ENCODE assay signal across 11 cellular contexts in genomic region chr5:6435356-6435755, GRCh38. TPM values are rescaled to one million over a fixed set of nuclear protein-coding genes. Genes with fewer than 3 reads are reported as not detected.
DNase-seq lines count a peak whose midpoint lies in the region; ATAC-seq and TF ChIP-seq lines count a peak whose summit lies in the region.
"Had no signal": no experiment of that assay in that cellular context is flagged by ENCODE, and none has a peak within 500 bp of the region (broad histone marks: within the 10 kb centered on the region; RNA-seq: fewer than 3 reads in every experiment).

No MANE protein-coding gene starts in this region.

- TF ChIP-seq CTCF in Loucy (conservative IDR thresholded peaks at IDR 0.05; ENCODE audit: low read length), result peak; percentile 26; the same call in 1 of the 2 replicates
- TF ChIP-seq CTCF in endothelial cell (IDR thresholded peaks at IDR 0.05; ENCODE audit: unreplicated experiment), result peak; percentile 32
- peak in 4 of 5 experiments; percentile 6 to 41 (median 22) for TF ChIP-seq CTCF in gastrocnemius medialis (IDR thresholded peaks at IDR 0.05 in 4 of 5, conservative IDR thresholded peaks at IDR 0.05 in 1 of 5)
- peak in 2 of 5 experiments; percentile 10 to 11 for TF ChIP-seq CTCF in transverse colon (IDR thresholded peaks at IDR 0.05)

- no peaks in the 10 kb centered on the region for H3K79me2 ChIP-seq in Loucy (ENCODE audit: insufficient read depth, low read length)

- CTCF ChIA-PET in activated naive CD4-positive, alpha-beta T cell treated with anti-CD3 and anti-CD28 coated beads for 36 hours (lab: Charles Lee), result interaction anchor here (0.7 to 1.6 kb wide), 3 partner anchors 10 to 493 kb away, joined by 3 to 4 read pairs (median 3); no protein-coding TSS in a partner anchor

- H3K4me2 ChIP-seq in Loucy (ENCODE audit: low read depth, low read length, poor library complexity, severe bottlenecking), result no peak overlapping the region

- H3K36me3 ChIP-seq in Loucy (ENCODE audit: insufficient read depth, low read length), result no peaks in the 10 kb centered on the region
- no peaks in the 10 kb centered on the region for H3K36me3 ChIP-seq in gastrocnemius medialis
- no peaks in the 10 kb centered on the region for H3K36me3 ChIP-seq in transverse colon

- TF ChIP-seq EP300 in transverse colon (IDR thresholded peaks at IDR 0.05; ENCODE audit: low read depth), result no peak

- H3K27me3 ChIP-seq in Loucy (ENCODE audit: insufficient read depth, low read length, poor library complexity, severe bottlenecking) (no peaks in the 10 kb centered on the region), gastrocnemius medialis (no peaks in the 10 kb centered on the region), transverse colon (peaks cover 8% of the 10 kb centered on the region)

- peak in 1 of 2 donors; percentile 43 for ATAC-seq in gastrocnemius medialis
- ATAC-seq in HG03565 (IDR thresholded peaks at IDR 0.05; ENCODE audit: unreplicated experiment), result no peak
- no peak for ATAC-seq in GM21447 (IDR thresholded peaks at IDR 0.05; ENCODE audit: unreplicated experiment)

- H3K4me3 ChIP-seq in Loucy (ENCODE audit: low read length, poor library complexity, severe bottlenecking) (no peak overlapping the region), gastrocnemius medialis (no peak overlapping the region), transverse colon (no peak overlapping the region)

- in situ Hi-C loops in gastrocnemius medialis (cut with MboI; ENCODE audit: low sequenced_read_pairs in 4 of 4), result no loop called here
- in situ Hi-C loops in transverse colon (cut with MboI; ENCODE audit: low pct_ligation_motif_present in 1 of 4, low pct_unique_long_range_greater_than_20kb in 1 of 4, low sequenced_read_pairs in 3 of 4), result no loop called here

- H3K4me1 ChIP-seq in Loucy (ENCODE audit: insufficient read depth, low read length, poor library complexity, severe bottlenecking) (no peaks in the 10 kb centered on the region), gastrocnemius medialis (peaks cover 8 to 13% of the 10 kb centered on the region in 2 donors), transverse colon (no peaks in the 10 kb centered on the region)

- no peaks in the 10 kb centered on the region for H3K36me3 Mint-ChIP-seq in activated naive CD4-positive, alpha-beta T cell treated with anti-CD3 and anti-CD28 coated beads for 36 hours (ENCODE audit: low read depth)
- no peaks in the 10 kb centered on the region for H3K36me3 Mint-ChIP-seq in endothelial cell (ENCODE audit: low read depth, unreplicated experiment)

- intact Hi-C loops in activated naive CD4-positive, alpha-beta T cell treated with anti-CD3 and anti-CD28 coated beads for 36 hours (cut with micrococcal nuclease), result loop anchor here (5.0 to 10.0 kb wide), 2 partner anchors 141 to 943 kb away; no protein-coding TSS in a partner anchor
- intact Hi-C loops in gastrocnemius medialis (cut with DNase I; ENCODE audit: low total_unique reads), result no loop called here
- intact Hi-C loops in transverse colon (cut with DNase I; ENCODE audit: low total_unique reads), result no loop called here

- no peaks in the 10 kb centered on the region for H4K20me1 ChIP-seq in Loucy (ENCODE audit: insufficient read depth, low read length, poor library complexity, severe bottlenecking)

- no peak overlapping the region for H3K27ac Mint-ChIP-seq in activated naive CD4-positive, alpha-beta T cell treated with anti-CD3 and anti-CD28 coated beads for 36 hours
- H3K27ac Mint-ChIP-seq in endothelial cell (ENCODE audit: unreplicated experiment), result no peak overlapping the region

- no peaks in the 10 kb centered on the region for H3F3A ChIP-seq in Loucy (ENCODE audit: low read depth)

- H3K9me3 Mint-ChIP-seq in activated naive CD4-positive, alpha-beta T cell treated with anti-CD3 and anti-CD28 coated beads for 36 hours, result peaks cover 3% of the 10 kb centered on the region
- H3K9me3 Mint-ChIP-seq in endothelial cell (ENCODE audit: unreplicated experiment), result no peaks in the 10 kb centered on the region

- H3K27me3 Mint-ChIP-seq in activated naive CD4-positive, alpha-beta T cell treated with anti-CD3 and anti-CD28 coated beads for 36 hours (ENCODE audit: low read depth), result peaks cover 41% of the 10 kb centered on the region
- no peaks in the 10 kb centered on the region for H3K27me3 Mint-ChIP-seq in endothelial cell (ENCODE audit: unreplicated experiment)

- DNase-seq in activated naive CD4-positive, alpha-beta T cell treated with anti-CD3 and anti-CD28 coated beads for 36 hours, result peak; percentile 28
- DNase-seq in activated naive CD4-positive, alpha-beta T cell treated with anti-CD3 and anti-CD28 coated beads, Interleukin-2, amount 50 U/mL, for 16 hours, result no peak
- DNase-seq in endothelial cell (ENCODE audit: low spot score) (peak; percentile 76), gastrocnemius medialis (peak in 1 of 2 donors; percentile 42), transverse colon (no peak)
- DNase-seq: DMS79 treated with DMSO at 0.1 percent for 48 hours, retina had no signal

- no peak for TF ChIP-seq POLR2A in gastrocnemius medialis (IDR thresholded peaks at IDR 0.05)
- TF ChIP-seq POLR2A in transverse colon (IDR thresholded peaks at IDR 0.05), result no peak

- H3K27ac ChIP-seq in gastrocnemius medialis (no peak overlapping the region), transverse colon (no peak overlapping the region)

- H3K9ac ChIP-seq in Loucy (ENCODE audit: low read depth, low read length, poor library complexity, severe bottlenecking), result no peak overlapping the region

- 38 to 39% methylated on average over 5 to 8 of the region's 8 CpGs for WGBS in transverse colon (ENCODE audit: low coverage in 1 of 2), 2 donors

- no peaks in the 10 kb centered on the region for H3K4me1 Mint-ChIP-seq in activated naive CD4-positive, alpha-beta T cell treated with anti-CD3 and anti-CD28 coated beads for 36 hours (ENCODE audit: low read depth)
- no peaks in the 10 kb centered on the region for H3K4me1 Mint-ChIP-seq in endothelial cell (ENCODE audit: unreplicated experiment)

- no peaks in the 10 kb centered on the region for H3K9me2 ChIP-seq in Loucy (replicated peaks; ENCODE audit: low read depth, low read length)

- no peak overlapping the region for H3K4me3 Mint-ChIP-seq in activated naive CD4-positive, alpha-beta T cell treated with anti-CD3 and anti-CD28 coated beads for 36 hours
- H3K4me3 Mint-ChIP-seq in endothelial cell (ENCODE audit: unreplicated experiment), result no peak overlapping the region

- no peak overlapping the region for H2AFZ ChIP-seq in Loucy (ENCODE audit: low read length)

- H3K9me3 ChIP-seq in Loucy (ENCODE audit: insufficient read depth, low read depth, low read length) (no peaks in the 10 kb centered on the region; the same call in 1 of the 2 replicates), gastrocnemius medialis (no peaks in the 10 kb centered on the region), transverse colon (no peaks in the 10 kb centered on the region)

RNA-seq across cellular contexts. Expression of gene UBE2QL1, which starts 13.3 kb away (rescaled TPM):
- total RNA-seq in activated naive CD4-positive, alpha-beta T cell treated with anti-CD3 and anti-CD28 coated beads for 36 hours, result not detected
- total RNA-seq in endothelial cell (ENCODE audit: unreplicated experiment) (0.85 TPM), gastrocnemius medialis (100 to 1,000 TPM in 1 of 4 donors, 10 to 100 TPM in 3; 48.8 to 150 (median 67.0) TPM), transverse colon (under 1 TPM in 3 of 4 donors, not detected in 1; 0.37 to 0.96 (median 0.64) TPM)
- total RNA-seq: fibroblast of lung had no signal

RNA-seq across cellular contexts. Expression of gene MED10, which starts 57.0 kb away (rescaled TPM):
- total RNA-seq in activated naive CD4-positive, alpha-beta T cell treated with anti-CD3 and anti-CD28 coated beads for 36 hours, result 10 to 100 TPM; 49.3 to 50.0 TPM
- total RNA-seq in endothelial cell (ENCODE audit: unreplicated experiment) (53.0 TPM), gastrocnemius medialis (10 to 100 TPM; 15.9 to 37.5 (median 32.2) TPM), transverse colon (10 to 100 TPM in 3 of 4 donors, 1 to 10 TPM in 1; 9.4 to 25.1 (median 19.6) TPM)

Comparison
In these comparisons a context has a peak if more than half of its experiments do, and no peak if none do; other contexts are left out.
1. DNase-seq: peak in activated naive CD4-positive, alpha-beta T cell treated with anti-CD3 and anti-CD28 coated beads for 36 hours (single experiment) and endothelial cell (single experiment); none in activated naive CD4-positive, alpha-beta T cell treated with anti-CD3 and anti-CD28 coated beads, Interleukin-2, amount 50 U/mL, for 16 hours (single experiment) and transverse colon (single experiment).
2. RNA of gene UBE2QL1, which starts 13.3 kb away (total RNA-seq): 48.8 to 150 TPM in gastrocnemius medialis; 0.85 TPM in endothelial cell (single experiment), 0.37 to 0.96 TPM in transverse colon and not detected in activated naive CD4-positive, alpha-beta T cell treated with anti-CD3 and anti-CD28 coated beads for 36 hours; every median in the first group is over 10 times any median in the second.